In the genomic region with DNA sequence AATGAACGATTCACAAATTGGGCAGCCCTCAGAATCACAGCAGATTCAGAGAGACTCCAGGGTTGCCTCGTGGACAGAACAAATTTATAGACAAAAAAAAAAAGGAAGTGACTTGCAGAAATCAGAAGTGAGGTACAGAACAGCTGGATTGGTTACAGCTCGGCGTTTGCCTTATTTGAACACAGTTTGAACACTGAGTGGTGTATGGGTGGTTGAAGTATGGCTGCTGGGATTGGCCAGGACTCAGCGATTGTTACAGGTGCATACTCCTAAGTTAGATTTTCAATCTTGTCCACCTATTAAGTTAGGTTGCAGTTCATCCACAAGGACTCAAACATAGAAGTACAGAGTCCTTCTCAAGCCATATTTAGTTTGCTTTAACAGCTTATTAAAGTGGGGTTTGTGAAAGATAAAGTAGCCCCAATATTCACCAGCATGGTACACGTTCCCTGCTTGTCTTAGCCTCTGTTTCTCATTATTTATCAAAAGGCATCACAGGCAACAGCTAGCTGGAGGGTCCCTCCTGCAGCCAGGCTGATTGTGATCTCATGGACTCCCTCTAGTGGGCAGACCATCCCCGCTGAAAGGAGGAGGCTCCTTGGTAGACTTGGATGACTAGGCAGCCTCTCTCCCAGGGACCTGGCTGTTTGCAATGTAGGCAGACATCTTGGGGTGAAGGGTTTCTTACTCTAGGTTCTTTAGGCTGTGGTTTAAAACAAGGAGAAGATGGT, we compare ENCODE assay signal across 1 cellular context.
TF ChIP-seq lines count a peak whose summit lies in the region.

No MANE protein-coding gene starts in this region.

TF ChIP-seq in HepG2, 621 proteins besides CTCF, POLR2A, EP300 and RAD21 (continued from another document and continues in another):
- no peak for TF ChIP-seq ZNF687 (CRISPR knock-in tag; IDR thresholded peaks at IDR 0.05)
- TF ChIP-seq, protein P1, sequence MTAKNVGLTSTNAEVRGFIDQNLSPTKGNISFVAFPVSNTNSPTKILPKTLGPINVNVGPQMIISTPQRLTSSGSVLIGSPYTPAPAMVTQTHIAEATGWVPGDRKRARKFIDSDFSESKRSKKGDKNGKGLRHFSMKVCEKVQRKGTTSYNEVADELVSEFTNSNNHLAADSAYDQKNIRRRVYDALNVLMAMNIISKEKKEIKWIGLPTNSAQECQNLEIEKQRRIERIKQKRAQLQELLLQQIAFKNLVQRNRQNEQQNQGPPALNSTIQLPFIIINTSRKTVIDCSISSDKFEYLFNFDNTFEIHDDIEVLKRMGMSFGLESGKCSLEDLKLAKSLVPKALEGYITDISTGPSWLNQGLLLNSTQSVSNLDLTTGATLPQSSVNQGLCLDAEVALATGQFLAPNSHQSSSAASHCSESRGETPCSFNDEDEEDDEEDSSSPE (CRISPR knock-in tag; IDR thresholded peaks at IDR 0.05) = no peak
- TF ChIP-seq ZNF136 (CRISPR knock-in tag; IDR thresholded peaks at IDR 0.05; ENCODE audit: low read depth) = no peak
- no peak for TF ChIP-seq ZBTB26 (CRISPR knock-in tag; IDR thresholded peaks at IDR 0.05; ENCODE audit: borderline replicate concordance)
- peak; percentile 33; the same call in 1 of the 2 replicates for TF ChIP-seq ZNF331 (CRISPR knock-in tag; IDR thresholded peaks at IDR 0.05)
- no peak for TF ChIP-seq KDM6A (CRISPR knock-in tag; IDR thresholded peaks at IDR 0.05; ENCODE audit: low read depth)
- no peak for TF ChIP-seq KLF13 (CRISPR knock-in tag; IDR thresholded peaks at IDR 0.05)
- TF ChIP-seq ZNF24 (IDR thresholded peaks at IDR 0.05) = no peak
- no peak for TF ChIP-seq TOPORS (CRISPR knock-in tag; IDR thresholded peaks at IDR 0.05)
- TF ChIP-seq ZNF484 (CRISPR knock-in tag; IDR thresholded peaks at IDR 0.05; ENCODE audit: borderline replicate concordance, low read depth) = no peak
- no peak for TF ChIP-seq TEAD2 (CRISPR knock-in tag; IDR thresholded peaks at IDR 0.05)
- no peak for TF ChIP-seq PCBP2 (optimal IDR thresholded peaks at IDR 0.05; ENCODE audit: low read depth, low read length, poor library complexity, severe bottlenecking)
- TF ChIP-seq ZIK1 (CRISPR knock-in tag; IDR thresholded peaks at IDR 0.05; ENCODE audit: borderline replicate concordance, low read depth) = no peak
- no peak for TF ChIP-seq AGO1 (IDR thresholded peaks at IDR 0.05; ENCODE audit: low read depth, low read length, poor library complexity, severe bottlenecking)
- TF ChIP-seq ZFP90 (CRISPR knock-in tag; IDR thresholded peaks at IDR 0.05; ENCODE audit: borderline replicate concordance) = no peak
- TF ChIP-seq ZEB1 (IDR thresholded peaks at IDR 0.05; ENCODE audit: insufficient replicate concordance, low read depth) = no peak
- TF ChIP-seq, protein P2, sequence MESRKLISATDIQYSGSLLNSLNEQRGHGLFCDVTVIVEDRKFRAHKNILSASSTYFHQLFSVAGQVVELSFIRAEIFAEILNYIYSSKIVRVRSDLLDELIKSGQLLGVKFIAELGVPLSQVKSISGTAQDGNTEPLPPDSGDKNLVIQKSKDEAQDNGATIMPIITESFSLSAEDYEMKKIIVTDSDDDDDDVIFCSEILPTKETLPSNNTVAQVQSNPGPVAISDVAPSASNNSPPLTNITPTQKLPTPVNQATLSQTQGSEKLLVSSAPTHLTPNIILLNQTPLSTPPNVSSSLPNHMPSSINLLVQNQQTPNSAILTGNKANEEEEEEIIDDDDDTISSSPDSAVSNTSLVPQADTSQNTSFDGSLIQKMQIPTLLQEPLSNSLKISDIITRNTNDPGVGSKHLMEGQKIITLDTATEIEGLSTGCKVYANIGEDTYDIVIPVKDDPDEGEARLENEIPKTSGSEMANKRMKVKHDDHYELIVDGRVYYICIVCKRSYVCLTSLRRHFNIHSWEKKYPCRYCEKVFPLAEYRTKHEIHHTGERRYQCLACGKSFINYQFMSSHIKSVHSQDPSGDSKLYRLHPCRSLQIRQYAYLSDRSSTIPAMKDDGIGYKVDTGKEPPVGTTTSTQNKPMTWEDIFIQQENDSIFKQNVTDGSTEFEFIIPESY (CRISPR knock-in tag; IDR thresholded peaks at IDR 0.05) = no peak
- no peak for TF ChIP-seq BCL6 (CRISPR knock-in tag; IDR thresholded peaks at IDR 0.05)
- no peak for TF ChIP-seq TRAFD1 (CRISPR knock-in tag; IDR thresholded peaks at IDR 0.05; ENCODE audit: borderline replicate concordance)
- no peak for TF ChIP-seq YEATS2 (CRISPR knock-in tag; IDR thresholded peaks at IDR 0.05; ENCODE audit: borderline replicate concordance)
- TF ChIP-seq ZNF768 (CRISPR knock-in tag; IDR thresholded peaks at IDR 0.05) = no peak
- TF ChIP-seq AKNA (CRISPR knock-in tag; IDR thresholded peaks at IDR 0.05; ENCODE audit: borderline replicate concordance) = no peak
- no peak for TF ChIP-seq ZNF333 (CRISPR knock-in tag; IDR thresholded peaks at IDR 0.05; ENCODE audit: borderline replicate concordance)
- TF ChIP-seq ETS1 (CRISPR knock-in tag; IDR thresholded peaks at IDR 0.05) = no peak
- TF ChIP-seq TERF1 (CRISPR knock-in tag; IDR thresholded peaks at IDR 0.05) = no peak
- no peak for TF ChIP-seq ZNF703 (CRISPR knock-in tag; IDR thresholded peaks at IDR 0.05; ENCODE audit: borderline replicate concordance)
- TF ChIP-seq ZNF354B (CRISPR knock-in tag; IDR thresholded peaks at IDR 0.05) = no peak
- TF ChIP-seq REPIN1 (CRISPR knock-in tag; IDR thresholded peaks at IDR 0.05; ENCODE audit: borderline replicate concordance, low read depth) = no peak
- TF ChIP-seq, protein P3, sequence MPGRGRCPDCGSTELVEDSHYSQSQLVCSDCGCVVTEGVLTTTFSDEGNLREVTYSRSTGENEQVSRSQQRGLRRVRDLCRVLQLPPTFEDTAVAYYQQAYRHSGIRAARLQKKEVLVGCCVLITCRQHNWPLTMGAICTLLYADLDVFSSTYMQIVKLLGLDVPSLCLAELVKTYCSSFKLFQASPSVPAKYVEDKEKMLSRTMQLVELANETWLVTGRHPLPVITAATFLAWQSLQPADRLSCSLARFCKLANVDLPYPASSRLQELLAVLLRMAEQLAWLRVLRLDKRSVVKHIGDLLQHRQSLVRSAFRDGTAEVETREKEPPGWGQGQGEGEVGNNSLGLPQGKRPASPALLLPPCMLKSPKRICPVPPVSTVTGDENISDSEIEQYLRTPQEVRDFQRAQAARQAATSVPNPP (CRISPR knock-in tag; IDR thresholded peaks at IDR 0.05) = no peak
- TF ChIP-seq ZNF224 (CRISPR knock-in tag; IDR thresholded peaks at IDR 0.05) = no peak
- TF ChIP-seq GPN1 (CRISPR knock-in tag; IDR thresholded peaks at IDR 0.05; ENCODE audit: borderline replicate concordance) = no peak
- TF ChIP-seq ZNF639 (CRISPR knock-in tag; conservative IDR thresholded peaks at IDR 0.05) = no peak
- no peak for TF ChIP-seq NFKBIZ (CRISPR knock-in tag; IDR thresholded peaks at IDR 0.05)
- no peak for TF ChIP-seq JUNB (CRISPR knock-in tag; IDR thresholded peaks at IDR 0.05; ENCODE audit: borderline replicate concordance)
- TF ChIP-seq RXRB (CRISPR knock-in tag; IDR thresholded peaks at IDR 0.05; ENCODE audit: borderline replicate concordance) = no peak
- no peak for TF ChIP-seq ZNF780A (CRISPR knock-in tag; IDR thresholded peaks at IDR 0.05)
